Comparison of ENCODE assay signal across 13 cellular contexts in the genomic region with DNA sequence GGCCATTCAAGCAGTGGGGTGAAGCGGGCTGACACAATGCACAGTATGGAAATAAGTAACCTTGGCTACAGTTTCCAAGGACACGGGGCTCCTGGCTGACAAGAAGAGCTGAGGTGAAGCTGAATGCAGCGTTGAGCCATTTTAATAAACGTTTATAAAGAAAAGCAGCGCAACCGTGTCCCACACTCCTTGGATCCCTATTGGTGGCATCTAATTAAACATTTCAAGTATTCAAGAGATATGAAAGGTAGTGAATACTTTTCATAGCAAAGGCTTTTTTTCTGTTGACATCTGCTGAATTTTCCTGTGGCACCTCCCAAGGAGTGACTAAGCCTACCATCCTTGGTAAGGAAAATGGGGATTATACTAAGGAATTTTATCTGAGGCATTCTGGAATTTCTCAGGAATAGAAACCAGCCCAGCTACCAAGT. TPM values are rescaled to one million over a fixed set of nuclear protein-coding genes. Genes with fewer than 3 reads are reported as not detected.
A peak's percentile ranks its signal among the peaks of the same experiment; 100 is the strongest.
DNase-seq lines count a peak whose midpoint lies in the region; ATAC-seq and FAIRE-seq lines count a peak whose summit lies in the region.
"Had no signal": no experiment of that assay in that cellular context is flagged by ENCODE, and none has a peak within 500 bp of the region (broad histone marks: within the 10 kb centered on the region; RNA-seq: fewer than 3 reads in every experiment).

No MANE protein-coding gene starts in this region.

- peak overlapping the region; percentile 67 for H3K27ac ChIP-seq in mesendoderm (ENCODE audit: low read depth, low read length)
- H3K27ac ChIP-seq in Karpas-422 (ENCODE audit: low read length) = no peak overlapping the region
- H3K27ac ChIP-seq: tibial nerve had no signal

- no peak for ATAC-seq in GM21526 (IDR thresholded peaks at IDR 0.05; ENCODE audit: low FRiP score, unreplicated experiment)
- no peak for ATAC-seq in activated CD8-positive, alpha-beta memory T cell treated with anti-CD3 and anti-CD28 coated beads, Interleukin-2, amount 10 ng/mL, durations not matched to agents 7 days and 5 days
- ATAC-seq: GM12878 had no signal

- H3K79me2 ChIP-seq in mesendoderm (ENCODE audit: control insufficient read depth, insufficient read depth, low read length) (no peaks in the 10 kb centered on the region), Karpas-422 (ENCODE audit: low read length) (no peaks in the 10 kb centered on the region)

- H3K9ac ChIP-seq in mesendoderm (ENCODE audit: low read length) (no peak overlapping the region), Karpas-422 (ENCODE audit: low read length) (no peak overlapping the region)

- WGBS in mesendoderm (ENCODE audit: extremely low coverage, insufficient coverage, low lambda C conversion rate) = no CpG with 5 or more reads among the region's 6 CpGs

- no peak for FAIRE-seq in HTR-8/SVneo (lab: Jason Lieb, UNC)
- FAIRE-seq: GM12878 had no signal

- H3K27me3 ChIP-seq in mesendoderm (ENCODE audit: insufficient read depth, low read length, poor library complexity) (no peaks in the 10 kb centered on the region), Karpas-422 (ENCODE audit: low read length) (no peaks in the 10 kb centered on the region)
- H3K27me3 ChIP-seq: tibial nerve had no signal

- no peak overlapping the region for H2BK5ac ChIP-seq in mesendoderm (ENCODE audit: low read length)

- H3K9me3 Mint-ChIP-seq in activated CD8-positive, alpha-beta memory T cell treated with anti-CD3 and anti-CD28 coated beads, Interleukin-2, amount 10 ng/mL, durations not matched to agents 7 days and 5 days (ENCODE audit: low read depth) = no peaks in the 10 kb centered on the region

- H3K18ac ChIP-seq in mesendoderm (ENCODE audit: low read length) = no peak overlapping the region

- DNase-seq in Ammon's horn (ENCODE audit: low spot score) (peak; percentile 27), HTR-8/SVneo (ENCODE audit: insufficient read length, low spot score) (peak; percentile 50), amniotic epithelial cell (ENCODE audit: low read depth) (peak; percentile 63), mesendoderm (peak; percentile 82), Karpas-422 (no peak), activated gamma-delta T cell treated with Interleukin-2 at 50 U/mL for 16 hours (no peak)
- no peak for DNase-seq in activated CD8-positive, alpha-beta memory T cell treated with anti-CD3 and anti-CD28 coated beads, Interleukin-2, amount 10 ng/mL, durations not matched to agents 7 days and 5 days
- DNase-seq: dermis blood vessel endothelial cell, DMS53, midbrain had no signal

- no peak overlapping the region for H2BK15ac ChIP-seq in mesendoderm (replicated peaks; ENCODE audit: low read depth)

- no peaks in the 10 kb centered on the region for H3K9me2 ChIP-seq in Karpas-422 (replicated peaks; ENCODE audit: insufficient read depth, low read length)

- no peak overlapping the region for H2AFZ ChIP-seq in Karpas-422 (ENCODE audit: low read length)

- H3K4me1 Mint-ChIP-seq in activated CD8-positive, alpha-beta memory T cell treated with anti-CD3 and anti-CD28 coated beads, Interleukin-2, amount 10 ng/mL, durations not matched to agents 7 days and 5 days = peaks cover 17% of the 10 kb centered on the region

- H3K4me1 ChIP-seq in mesendoderm (ENCODE audit: control insufficient read depth, low read depth, low read length) (no peaks in the 10 kb centered on the region), Karpas-422 (ENCODE audit: low read length) (peaks cover 10% of the 10 kb centered on the region)
- H3K4me1 ChIP-seq: tibial nerve had no signal

- no peak overlapping the region for H3K23ac ChIP-seq in mesendoderm (ENCODE audit: low read length)

- no peak overlapping the region for H3K4me3 ChIP-seq in mesendoderm (ENCODE audit: low read length)
- H3K4me3 ChIP-seq in Karpas-422 (ENCODE audit: low read length) = no peak overlapping the region
- H3K4me3 ChIP-seq: GM12878, tibial nerve had no signal

- no peaks in the 10 kb centered on the region for H3K79me1 ChIP-seq in mesendoderm (ENCODE audit: low read length)

- no peaks in the 10 kb centered on the region for H3K27me3 Mint-ChIP-seq in activated CD8-positive, alpha-beta memory T cell treated with anti-CD3 and anti-CD28 coated beads, Interleukin-2, amount 10 ng/mL, durations not matched to agents 7 days and 5 days

- no peak overlapping the region for H3K56ac ChIP-seq in mesendoderm (ENCODE audit: low read length)

- no peak overlapping the region for H2AK5ac ChIP-seq in mesendoderm (ENCODE audit: low read length)

- peaks cover 1% of the 10 kb centered on the region for H3K36me3 ChIP-seq in mesendoderm (ENCODE audit: control insufficient read depth, insufficient read depth, low read length)
- H3K36me3 ChIP-seq in Karpas-422 (ENCODE audit: insufficient read depth, low read length) = peaks cover 15% of the 10 kb centered on the region; the same call in 1 of the 2 replicates

- no peak overlapping the region for H3K4ac ChIP-seq in mesendoderm (ENCODE audit: low read depth, low read length)

- no peaks in the 10 kb centered on the region for H3K9me3 ChIP-seq in Karpas-422 (ENCODE audit: low read length)
- H3K9me3 ChIP-seq: tibial nerve had no signal

- no peak overlapping the region for H3K27ac Mint-ChIP-seq in activated CD8-positive, alpha-beta memory T cell treated with anti-CD3 and anti-CD28 coated beads, Interleukin-2, amount 10 ng/mL, durations not matched to agents 7 days and 5 days

- peaks cover 44% of the 10 kb centered on the region for H3K36me3 Mint-ChIP-seq in activated CD8-positive, alpha-beta memory T cell treated with anti-CD3 and anti-CD28 coated beads, Interleukin-2, amount 10 ng/mL, durations not matched to agents 7 days and 5 days

- CTCF ChIA-PET in activated CD8-positive, alpha-beta memory T cell treated with anti-CD3 and anti-CD28 coated beads, Interleukin-2, amount 10 ng/mL, durations not matched to agents 7 days and 5 days (lab: Charles Lee) = interaction anchor here (2.3 kb wide), 1 partner anchor 10 kb away, joined by 8 read pairs; no protein-coding TSS in a partner anchor

- H3K4me3 Mint-ChIP-seq in activated CD8-positive, alpha-beta memory T cell treated with anti-CD3 and anti-CD28 coated beads, Interleukin-2, amount 10 ng/mL, durations not matched to agents 7 days and 5 days = no peak overlapping the region

- H3K4me2 ChIP-seq in mesendoderm (ENCODE audit: low read length) (no peak overlapping the region), Karpas-422 (ENCODE audit: low read depth, low read length, poor library complexity, severe bottlenecking) (no peak overlapping the region)

- no peak overlapping the region for H4K8ac ChIP-seq in mesendoderm (ENCODE audit: low read depth, low read length)

- H4K20me1 ChIP-seq in Karpas-422 (ENCODE audit: insufficient read depth, low read depth, low read length) = no peaks in the 10 kb centered on the region

- H2BK120ac ChIP-seq in mesendoderm (ENCODE audit: low read depth, low read length) = no peak overlapping the region

- H4K5ac ChIP-seq in mesendoderm (ENCODE audit: low read length) = no peak overlapping the region

RNA-seq across cellular contexts. Expression of gene DUSP14, which starts 26.5 kb away (rescaled TPM):
- 15.9 TPM for polyA plus RNA-seq in mesendoderm (2013, experiment 1 of 2)
- 15.9 TPM for polyA plus RNA-seq in mesendoderm (2013, experiment 2 of 2)
- total RNA-seq in activated CD8-positive, alpha-beta memory T cell treated with anti-CD3 and anti-CD28 coated beads, Interleukin-2, amount 10 ng/mL, durations not matched to agents 7 days and 5 days = 10 to 100 TPM; 11.4 to 16.9 TPM
- 12.2 and 17.8 TPM in 2 replicates for total RNA-seq in Karpas-422 (2014; rRNA removed; shearing (Covaris generic); ENCODE audit: low replicate concordance)

Comparison
In these comparisons a context has a peak if more than half of its experiments do, and no peak if none do; other contexts are left out.
1. DNase-seq: peak in Ammon's horn (single experiment), HTR-8/SVneo (single experiment), amniotic epithelial cell (single experiment) and mesendoderm (single experiment); none in activated CD8-positive, alpha-beta memory T cell treated with anti-CD3 and anti-CD28 coated beads, Interleukin-2, amount 10 ng/mL, durations not matched to agents 7 days and 5 days (single experiment), Karpas-422 (single experiment) and activated gamma-delta T cell treated with Interleukin-2 at 50 U/mL for 16 hours (single experiment).